Comparison of ENCODE assay signal across 8 cellular contexts in genomic region chr3:100089802-100090668, GRCh38.
DNase-seq lines count a peak whose midpoint lies in the region; ATAC-seq and TF ChIP-seq lines count a peak whose summit lies in the region.

No MANE protein-coding gene starts in this region.

- ATAC-seq in GM19328 (IDR thresholded peaks at IDR 0.05; ENCODE audit: unreplicated experiment): peak; percentile 59
- ATAC-seq in HG03342 (IDR thresholded peaks at IDR 0.05; ENCODE audit: unreplicated experiment): peak; percentile 66

- peak; percentile 93 for DNase-seq in SIG-M5 treated with dmso at 0.1 percent for 504 hours (lab: John Stamatoyannopoulos, UW; ENCODE audit: unreplicated experiment)
- DNase-seq in fibroblast of mammary gland (ENCODE audit: low read depth): peak; percentile 82
- DNase-seq in retinal pigment epithelial cell (ENCODE audit: low read depth): no peak
- DNase-seq in midbrain (lab: John Stamatoyannopoulos, UW): no peak
- no peak for DNase-seq in T-helper 9 cell

- H3K4me3 ChIP-seq in fibroblast of mammary gland (ENCODE audit: control insufficient read depth, low read depth, low read length) (no peak overlapping the region), retinal pigment epithelial cell (ENCODE audit: low read length) (no peak overlapping the region)

- H3K27ac ChIP-seq in C4-2B: no peak overlapping the region

- peak; percentile 32; the same call in 1 of the 2 replicates for TF ChIP-seq CTCF in C4-2B (conservative IDR thresholded peaks at IDR 0.05)
- TF ChIP-seq CTCF in fibroblast of mammary gland (conservative IDR thresholded peaks at IDR 0.05; ENCODE audit: control insufficient read depth, insufficient read depth, low read depth, low read length): peak; percentile 67
- peak; percentile 69 for TF ChIP-seq CTCF in retinal pigment epithelial cell (conservative IDR thresholded peaks at IDR 0.05; ENCODE audit: low read depth, low read length)

Comparison
In these comparisons a context has a peak if more than half of its experiments do, and no peak if none do; other contexts are left out.
1. DNase-seq: peak in SIG-M5 treated with dmso at 0.1 percent for 504 hours (single experiment) and fibroblast of mammary gland (single experiment); none in retinal pigment epithelial cell (single experiment), midbrain (single experiment) and T-helper 9 cell (single experiment).
2. Peak in every context shown above with its lines, with median percentiles within 50 percentile points of each other: CTCF ChIP-seq.